ENCODE assay signal across 20 cellular contexts in genomic region chr1:224107282-224107625, GRCh38.
"Had no signal": no experiment of that assay in that cellular context is flagged by ENCODE, and none has a peak within 500 bp of the region (broad histone marks: within the 10 kb centered on the region; RNA-seq: fewer than 3 reads in every experiment).

No MANE protein-coding gene starts in this region.

- H3K4me3 ChIP-seq: dorsolateral prefrontal cortex, right atrium auricular region, spleen, testis, transverse colon had no signal

- H3K36me3 ChIP-seq: right atrium auricular region, spleen, transverse colon had no signal

- H3K27me3 ChIP-seq: dorsolateral prefrontal cortex, right atrium auricular region, testis had no signal

- H3K9me3 ChIP-seq: right atrium auricular region, spleen, testis, transverse colon had no signal

- FAIRE-seq: bronchial epithelial cell, colon, kidney had no signal

- H3K4me1 ChIP-seq: right atrium auricular region, testis had no signal

- H3K27ac ChIP-seq: dorsolateral prefrontal cortex, right atrium auricular region, spleen, testis, transverse colon had no signal

- DNase-seq: activated CD4-positive, alpha-beta T cell treated with anti-CD3 and anti-CD28 coated beads for 4 hours; activated CD4-positive, alpha-beta T cell treated with anti-CD3 and anti-CD28 coated beads, Interleukin-2, amount 50 U/mL, for 4 hours; activated effector memory CD4-positive, alpha-beta T cell treated with Interleukin-2 at 50 U/mL for 16 hours; activated naive CD4-positive, alpha-beta T cell treated with Interleukin-2 at 50 U/mL for 16 hours; anterior cingulate cortex; dorsolateral prefrontal cortex; effector memory CD4-positive, alpha-beta T cell; head of caudate nucleus; hypothalamus; immature natural killer cell; kidney; midbrain; occipital lobe; spleen; stimulated activated naive CD4-positive, alpha-beta T cell treated with Interleukin-2 at 50 U/mL for 16 hours; testis had no signal
